Comparison of ENCODE assay signal across 26 cellular contexts in genomic region chr3:173354124-173354523, GRCh38. TPM values are rescaled to one million over a fixed set of nuclear protein-coding genes. Genes with fewer than 3 reads are reported as not detected.
"Had no signal": no experiment of that assay in that cellular context is flagged by ENCODE, and none has a peak within 500 bp of the region (broad histone marks: within the 10 kb centered on the region; RNA-seq: fewer than 3 reads in every experiment).

No MANE protein-coding gene starts in this region.

- FAIRE-seq: frontal cortex had no signal

- H3K4me3 ChIP-seq: adrenal gland, ascending aorta, ovary, psoas muscle, upper lobe of left lung had no signal

- H3K27ac Mint-ChIP-seq: activated naive CD8-positive, alpha-beta T cell; activated T-helper 2 cell treated with anti-CD3 and anti-CD28 coated beads, Interferon-gamma antibody, Interleukin-2, Interleukin-4, amounts not matched to agents 10 μg/mL and 5 μg/mL and 100 μg/mL, durations not matched to agents 14 hours and 24 hours and 36 hours; memory B cell; nephron; T-helper 17 cell had no signal

- H3K27me3 ChIP-seq: adrenal gland, ascending aorta, brain microvascular endothelial cell, neutrophil, ovary, upper lobe of left lung had no signal

- H3K36me3 ChIP-seq: adrenal gland, ascending aorta, brain microvascular endothelial cell, neutrophil, ovary, upper lobe of left lung had no signal

- H3K4me1 Mint-ChIP-seq: memory B cell, nephron, T-helper 17 cell had no signal

- H3K9me3 ChIP-seq: adrenal gland, neutrophil, ovary, psoas muscle had no signal

- H3K4me1 ChIP-seq: adrenal gland, ascending aorta, psoas muscle, upper lobe of left lung had no signal

- H3K36me3 Mint-ChIP-seq: activated naive CD8-positive, alpha-beta T cell; memory B cell had no signal

- H3K27ac ChIP-seq: adrenal gland, ascending aorta, brain microvascular endothelial cell, neutrophil, ovary, psoas muscle, upper lobe of left lung had no signal

- H3K27me3 Mint-ChIP-seq: activated naive CD8-positive, alpha-beta T cell; memory B cell; T-helper 17 cell had no signal

- H3K4me3 Mint-ChIP-seq: activated naive CD8-positive, alpha-beta T cell; activated T-cell treated with anti-CD3 and anti-CD28 coated beads, Interleukin-2, amount 50 U/mL, for 4 hours; memory B cell; nephron; T-helper 17 cell had no signal

- ATAC-seq: activated T-cell treated with anti-CD3 and anti-CD28 coated beads, Interleukin-2, amount 50 U/mL, for 4 hours; left cardiac atrium; psoas muscle; right cardiac atrium; stimulated activated naive CD8-positive, alpha-beta T cell treated with anti-CD3 and anti-CD28 coated beads, Interleukin-15, Interleukin-2, amounts not matched to agents 100 U/mL and 50 U/mL, for 24 hours; T-helper 17 cell had no signal

- DNase-seq: activated CD8-positive, alpha-beta memory T cell treated with anti-CD3 and anti-CD28 coated beads for 24 hours; activated CD8-positive, alpha-beta memory T cell treated with anti-CD3 and anti-CD28 coated beads, Interleukin-2, amount 50 U/mL, for 4 hours; activated naive CD4-positive, alpha-beta T cell; activated T-cell treated with anti-CD3 and anti-CD28 coated beads, Interleukin-2, amount 50 U/mL, for 4 hours; adrenal gland; brain microvascular endothelial cell; central memory CD4-positive, alpha-beta T cell; dermis blood vessel endothelial cell; effector CD8-positive, alpha-beta T cell; hippocampal formation; islet precursor cell; left cardiac atrium; ovary; psoas muscle; right cardiac atrium; stimulated activated CD4-positive, alpha-beta T cell treated with anti-CD3 and anti-CD28 coated beads, Interleukin-4, amount 100 ng/mL, for 24 hours; stimulated activated naive CD8-positive, alpha-beta T cell treated with anti-CD3 and anti-CD28 coated beads, Interleukin-15, Interleukin-2, amounts not matched to agents 100 U/mL and 50 U/mL, for 24 hours; T-helper 17 cell; upper lobe of left lung had no signal

RNA-seq across cellular contexts. Expression of gene NLGN1, which starts 43.4 kb away (rescaled TPM):
- total RNA-seq: activated T-cell treated with anti-CD3 and anti-CD28 coated beads, Interleukin-2, amount 50 U/mL, for 4 hours; activated T-helper 2 cell treated with anti-CD3 and anti-CD28 coated beads, Interferon-gamma antibody, Interleukin-2, Interleukin-4, amounts not matched to agents 10 μg/mL and 5 μg/mL and 100 μg/mL, durations not matched to agents 14 hours and 24 hours and 36 hours; T-helper 17 cell had no signal
